ENCODE assay signal across 1 cellular context in the genomic region with DNA sequence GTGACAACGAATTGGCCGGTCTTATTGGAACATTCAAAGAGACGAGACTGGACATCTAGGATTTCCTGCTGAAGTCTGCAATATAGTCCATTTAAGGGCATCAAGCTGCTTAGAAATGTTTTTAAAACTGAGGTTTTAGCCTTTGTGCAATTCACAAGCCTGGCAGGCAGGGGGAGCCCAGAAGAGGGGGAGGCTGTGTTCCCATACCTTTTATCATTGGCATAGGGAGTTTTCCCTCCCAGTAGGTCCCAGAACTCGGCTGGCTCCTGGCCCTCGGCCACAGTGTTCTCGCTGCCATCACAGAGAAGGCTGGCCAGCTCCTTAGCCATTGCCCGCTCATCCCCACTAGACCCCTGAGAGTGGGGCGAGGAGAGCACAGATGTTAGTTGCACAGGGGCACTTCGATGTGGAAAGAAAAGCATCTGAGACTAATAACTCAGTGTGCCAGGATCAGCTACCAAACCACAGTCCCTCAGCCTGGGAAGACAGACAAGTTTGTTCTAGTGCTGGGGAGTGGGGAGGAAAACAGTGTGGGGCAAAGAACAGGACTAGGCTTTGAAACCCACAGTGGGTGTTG.
TF ChIP-seq lines count a peak whose summit lies in the region.

No MANE protein-coding gene starts in this region.

TF ChIP-seq in H1, 55 proteins besides CTCF, POLR2A, EP300 and RAD21:
- TF ChIP-seq MAFK (IDR thresholded peaks at IDR 0.05; ENCODE audit: low read depth, low read length) (no peak), ASH2L (IDR thresholded peaks at IDR 0.05; ENCODE audit: low read length) (peak; percentile 23), SRF (IDR thresholded peaks at IDR 0.05; ENCODE audit: low read depth, low read length) (peak; percentile 12; the same call in 1 of the 2 replicates)
